ENCODE assay signal across 11 cellular contexts in the genomic region with DNA sequence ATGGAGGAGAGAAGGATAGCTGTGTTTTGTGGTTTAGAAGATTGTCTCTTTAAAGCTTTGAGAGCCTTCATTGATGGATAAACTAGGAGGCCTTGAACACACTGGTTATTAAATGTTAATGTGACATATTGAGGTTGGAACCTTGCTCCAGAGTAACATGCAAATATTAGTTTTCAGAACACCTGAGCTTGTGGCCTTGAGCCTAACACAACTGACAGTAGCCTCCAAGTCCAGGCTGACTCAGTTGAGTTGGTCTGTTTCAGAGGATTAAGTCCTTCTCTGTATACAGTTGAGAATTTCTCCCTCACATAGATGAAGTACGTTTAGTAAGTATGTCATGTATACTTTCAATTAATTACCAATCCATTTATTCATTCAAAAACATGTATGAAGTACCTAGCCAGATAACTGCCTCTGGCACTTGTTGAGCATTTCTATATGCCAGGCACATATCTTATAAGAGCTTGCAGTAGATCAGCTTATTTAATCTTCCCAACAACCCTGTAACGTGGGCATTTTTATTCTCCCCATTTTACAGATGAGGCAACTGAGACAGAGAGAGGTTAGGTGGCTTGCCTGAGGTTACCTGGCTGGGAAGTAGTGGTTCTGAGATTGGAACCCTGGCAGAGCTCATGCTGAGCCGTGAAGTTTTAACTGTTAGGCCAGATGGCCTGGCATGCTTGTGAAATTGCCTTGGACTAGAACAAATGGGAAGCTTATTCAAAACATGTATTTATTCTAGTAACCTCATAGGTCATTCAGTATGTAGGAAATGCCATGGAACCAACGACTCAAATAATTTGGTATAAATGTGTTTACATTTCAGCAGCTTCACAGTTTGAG.
A peak's percentile ranks its signal among the peaks of the same experiment; 100 is the strongest.
DNase-seq lines count a peak whose midpoint lies in the region; ATAC-seq and TF ChIP-seq lines count a peak whose summit lies in the region.
"Had no signal": no experiment of that assay in that cellular context is flagged by ENCODE, and none has a peak within 500 bp of the region (broad histone marks: within the 10 kb centered on the region; RNA-seq: fewer than 3 reads in every experiment).

No MANE protein-coding gene starts in this region.

- H3K9me3 Mint-ChIP-seq in HFFc6 = no peaks in the 10 kb centered on the region

- H3K36me3 ChIP-seq in ACC112 (ENCODE audit: insufficient read depth, low read length) = peaks cover 23% of the 10 kb centered on the region; the same call in 1 of the 2 replicates
- peaks cover 0 to 9% of the 10 kb centered on the region in 2 donors for H3K36me3 ChIP-seq in muscle layer of duodenum (ENCODE audit: control insufficient read depth in 1 of 2, insufficient read depth in 2 of 2, low read length in 2 of 2)

- H3K36me3 Mint-ChIP-seq in HFFc6 (ENCODE audit: low read depth) = peaks cover 29% of the 10 kb centered on the region

- no peak overlapping the region for H2AFZ ChIP-seq in ACC112 (ENCODE audit: low read length, unreplicated experiment)

- no peak for DNase-seq in HFFc6
- peak; percentile 65 for DNase-seq in choroid plexus epithelial cell (ENCODE audit: low read depth)
- DNase-seq in SIG-M5 treated with dmso at 0.1 percent for 504 hours (lab: John Stamatoyannopoulos, UW; ENCODE audit: unreplicated experiment) = no peak
- DNase-seq: activated CD8-positive, alpha-beta memory T cell treated with anti-CD3 and anti-CD28 coated beads, Interleukin-2, amount 50 U/mL, for 48 hours; kidney; T-helper 9 cell had no signal

- H3K27me3 ChIP-seq in ACC112 (ENCODE audit: insufficient read depth, low read length) (no peaks in the 10 kb centered on the region), muscle layer of duodenum (ENCODE audit: low read depth, low read length) (no peaks in the 10 kb centered on the region)

- H3K4me3 ChIP-seq in ACC112 (ENCODE audit: low read depth, low read length) = no peak overlapping the region
- no peak overlapping the region for H3K4me3 ChIP-seq in choroid plexus epithelial cell (ENCODE audit: low read depth, low read length)
- no peak overlapping the region for H3K4me3 ChIP-seq in muscle layer of duodenum (ENCODE audit: low read depth in 1 of 2, low read length in 2 of 2)

- H3K27ac ChIP-seq in ACC112 (ENCODE audit: low read depth, low read length) (peak overlapping the region; percentile 81), muscle layer of duodenum (ENCODE audit: low read length) (peak overlapping the region; percentile 62)

- TF ChIP-seq CTCF in HFFc6 (IDR thresholded peaks at IDR 0.05) (no peak), choroid plexus epithelial cell (conservative IDR thresholded peaks at IDR 0.05; ENCODE audit: low read depth, low read length) (no peak)

- peaks cover 59% of the 10 kb centered on the region for H3K79me2 ChIP-seq in ACC112 (ENCODE audit: control insufficient read depth, insufficient read depth, low read length, unreplicated experiment)

- peak overlapping the region; percentile 34 for H3K27ac Mint-ChIP-seq in HFFc6

- peaks cover 40% of the 10 kb centered on the region for H3K4me1 ChIP-seq in ACC112 (ENCODE audit: control insufficient read depth, insufficient read depth, low read length, unreplicated experiment)
- H3K4me1 ChIP-seq in muscle layer of duodenum (ENCODE audit: control insufficient read depth in 1 of 2, insufficient read depth in 2 of 2, low read length in 2 of 2) = peaks cover 10 to 35% of the 10 kb centered on the region in 2 donors

- peaks cover 4% of the 10 kb centered on the region for H3K4me1 Mint-ChIP-seq in HFFc6 (ENCODE audit: low read depth)

- H3K4me3 Mint-ChIP-seq in HFFc6 = no peak overlapping the region

- no peaks in the 10 kb centered on the region for H3K9me3 ChIP-seq in muscle layer of duodenum (ENCODE audit: control insufficient read depth in 1 of 2, low read length in 2 of 2)

- peaks cover 6% of the 10 kb centered on the region for H3K27me3 Mint-ChIP-seq in HFFc6 (ENCODE audit: insufficient read depth)

- ATAC-seq in GM21737 (IDR thresholded peaks at IDR 0.05; ENCODE audit: unreplicated experiment) (no peak), HG02763 (IDR thresholded peaks at IDR 0.05; ENCODE audit: unreplicated experiment) (no peak), HG03439 (IDR thresholded peaks at IDR 0.05; ENCODE audit: unreplicated experiment) (no peak)
